9 cellular contexts compared by ENCODE assay signal in genomic region chr13:34748078-34748477, GRCh38.
DNase-seq lines count a peak whose midpoint lies in the region; ATAC-seq and TF ChIP-seq lines count a peak whose summit lies in the region.
"Had no signal": no experiment of that assay in that cellular context is flagged by ENCODE, and none has a peak within 500 bp of the region (broad histone marks: within the 10 kb centered on the region; RNA-seq: fewer than 3 reads in every experiment).

No MANE protein-coding gene starts in this region.

- WGBS in SK-N-SH (ENCODE audit: low lambda C conversion rate), result 86% methylated on average over 5 of the region's 5 CpGs

- no TSS peak for BruUV-seq in PC-9 (replicated peaks; lab: Mats Ljungman, UMichigan)

- H3K9me2 ChIP-seq in SK-N-SH, result no peaks in the 10 kb centered on the region
- no peaks in the 10 kb centered on the region for H3K9me2 ChIP-seq in PC-9 (ENCODE audit: insufficient read depth)

- H2AFZ ChIP-seq in SK-N-SH (ENCODE audit: low read depth) (no peak overlapping the region), PC-9 (no peak overlapping the region)

- H3K9me3 ChIP-seq in SK-N-SH (no peaks in the 10 kb centered on the region), PC-9 (ENCODE audit: insufficient read depth, low read depth) (no peaks in the 10 kb centered on the region; the same call in 1 of the 2 replicates)

- TF ChIP-seq EP300 in SK-N-SH (IDR thresholded peaks at IDR 0.05; ENCODE audit: borderline replicate concordance in 1 of 2, low read depth in 1 of 2, low read length in 1 of 2), result no peak

- POLR2A ChIA-PET in SK-N-SH (lab: Yijun Ruan, JAX), result no interaction called here
- POLR2A ChIA-PET in PC-9 (lab: Charles Lee; ENCODE audit: unreplicated experiment), result no interaction called here

- no peak for TF ChIP-seq POLR2A in GM18505 (IDR thresholded peaks at IDR 0.05; ENCODE audit: borderline replicate concordance, extremely low read depth, insufficient read depth, insufficient read length)

- no peak for ATAC-seq in GM18505 (IDR thresholded peaks at IDR 0.05; ENCODE audit: unreplicated experiment)

- H3K4me3 ChIP-seq in SK-N-SH (ENCODE audit: low read depth in 2 of 2, low read length in 1 of 2) (no peak overlapping the region), PC-9 (no peak overlapping the region)
- H3K4me3 ChIP-seq: spleen had no signal

- H4K20me1 ChIP-seq in SK-N-SH (ENCODE audit: insufficient read depth), result no peaks in the 10 kb centered on the region
- no peaks in the 10 kb centered on the region for H4K20me1 ChIP-seq in PC-9 (ENCODE audit: insufficient read depth)

- CTCF ChIA-PET in SK-N-SH (lab: Yijun Ruan, JAX) (no interaction called here), PC-9 (lab: Charles Lee) (no interaction called here)

- in situ Hi-C loops in G401 (cut with HindIII; ENCODE audit: low sequenced_read_pairs), result no loop called here

- H3K27ac ChIP-seq in epithelial cell of prostate (peak overlapping the region; percentile 20), SK-N-SH (ENCODE audit: low read depth in 2 of 2, low read length in 1 of 2) (no peak overlapping the region), PC-9 (no peak overlapping the region)

- H3K27me3 ChIP-seq in SK-N-SH (ENCODE audit: insufficient read depth) (no peaks in the 10 kb centered on the region), PC-9 (ENCODE audit: insufficient read depth, low read depth) (no peaks in the 10 kb centered on the region)

- intact Hi-C loops in PC-9 (cut with micrococcal nuclease; ENCODE audit: unreplicated experiment), result no loop called here

- DNase-seq in G401 (ENCODE audit: low spot score) (peak; percentile 77), NCI-H2029 treated with DMSO at 0.1 percent for 48 hours (lab: John Stamatoyannopoulos, UW) (peak; percentile 26), epithelial cell of prostate (ENCODE audit: low read depth, low spot score) (no peak), myocyte (ENCODE audit: low read depth) (peak; percentile 28), SK-N-SH (no peak), epidermal melanocyte (ENCODE audit: insufficient read length, low spot score) (no peak), PC-9 (no peak)
- DNase-seq: spleen had no signal

- TF ChIP-seq RAD21 in SK-N-SH (IDR thresholded peaks at IDR 0.05; ENCODE audit: low read length), result no peak

- H3K79me2 ChIP-seq in SK-N-SH (ENCODE audit: insufficient read depth) (no peaks in the 10 kb centered on the region), PC-9 (ENCODE audit: low read depth) (no peaks in the 10 kb centered on the region)

- peaks cover 0 to 3% of the 10 kb centered on the region in 2 experiments; a peak in 2 of 4 replicates for H3K4me1 ChIP-seq in SK-N-SH (ENCODE audit: control insufficient read depth in 1 of 2, insufficient read depth in 2 of 2, low read depth in 1 of 2, low read length in 1 of 2)
- no peaks in the 10 kb centered on the region for H3K4me1 ChIP-seq in PC-9 (replicated peaks; ENCODE audit: insufficient read depth)

- H3K4me2 ChIP-seq in SK-N-SH, result no peak overlapping the region
- H3K4me2 ChIP-seq in PC-9, result no peak overlapping the region

- no peak for TF ChIP-seq CTCF in SK-N-SH (IDR thresholded peaks at IDR 0.05)
- no peak for TF ChIP-seq CTCF in PC-9 (conservative IDR thresholded peaks at IDR 0.05)

- H3F3A ChIP-seq in SK-N-SH (replicated peaks; ENCODE audit: insufficient read depth), result no peaks in the 10 kb centered on the region
- H3F3A ChIP-seq in PC-9 (ENCODE audit: insufficient read depth, low read depth), result no peaks in the 10 kb centered on the region

- no peaks in the 10 kb centered on the region for H3K36me3 ChIP-seq in SK-N-SH (replicated peaks in 1 of 2; ENCODE audit: control insufficient read depth in 1 of 2, insufficient read depth in 2 of 2, low read length in 1 of 2)
- H3K36me3 ChIP-seq in PC-9 (ENCODE audit: low read depth), result no peaks in the 10 kb centered on the region
- H3K36me3 ChIP-seq: spleen had no signal

- no peak overlapping the region for H3K9ac ChIP-seq in SK-N-SH

TF ChIP-seq in SK-N-SH, 30 proteins besides CTCF, POLR2A, EP300 and RAD21:
- no peak for TF ChIP-seq PBX3 (IDR thresholded peaks at IDR 0.05)
- TF ChIP-seq FOXJ3 (CRISPR knock-in tag; IDR thresholded peaks at IDR 0.05), result no peak
- TF ChIP-seq JUND (IDR thresholded peaks at IDR 0.05), result no peak
- TF ChIP-seq NRF1 (IDR thresholded peaks at IDR 0.05; ENCODE audit: low read depth, low read length), result no peak
- no peak for TF ChIP-seq EZH2phosphoT487 (IDR thresholded peaks at IDR 0.05; ENCODE audit: borderline replicate concordance, low read depth)
- no peak for TF ChIP-seq SMC3 (IDR thresholded peaks at IDR 0.05; ENCODE audit: low read depth, low read length)

Comparison
In these comparisons a context has a peak if more than half of its experiments do, and no peak if none do; other contexts are left out.
1. DNase-seq: peak in G401 (single experiment), NCI-H2029 treated with DMSO at 0.1 percent for 48 hours (single experiment) and myocyte (single experiment); none in epithelial cell of prostate (single experiment), SK-N-SH (single experiment), epidermal melanocyte (single experiment) and PC-9 (0 of 2).